1 cellular context compared by ENCODE assay signal in the genomic region with DNA sequence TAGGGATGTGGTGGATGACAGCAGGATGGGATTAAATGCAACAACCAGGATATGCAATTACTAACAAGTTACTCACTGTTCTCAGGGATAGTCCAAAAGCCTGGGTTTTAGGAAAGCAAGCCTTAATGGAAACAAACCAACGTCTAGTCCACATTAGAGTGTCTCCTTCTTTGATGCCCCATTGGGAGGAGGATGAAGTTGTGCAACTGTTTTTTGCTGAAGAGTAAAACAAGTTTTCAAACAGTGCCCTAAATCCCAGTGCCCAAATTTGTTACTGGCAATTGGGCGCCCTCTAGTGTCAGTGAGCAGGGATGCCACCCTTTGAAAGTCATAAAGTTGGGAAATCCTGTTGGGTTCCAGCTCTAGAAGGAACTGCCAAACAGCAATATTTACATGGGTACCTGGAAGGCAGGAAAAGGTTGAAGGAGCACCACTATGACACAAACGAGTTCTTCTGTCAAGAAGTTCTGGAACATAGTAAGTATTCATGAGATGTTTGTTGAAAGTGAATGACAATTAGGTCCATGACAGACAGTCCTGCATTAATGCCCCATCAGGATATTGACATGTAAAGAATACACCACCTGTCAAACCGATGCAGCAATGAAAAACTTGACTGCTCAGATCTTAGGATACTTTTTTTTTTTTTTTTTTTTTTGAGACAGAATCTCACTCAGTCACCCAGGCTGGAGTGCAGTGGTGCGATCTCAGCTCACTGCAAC.
A peak's percentile ranks its signal among the peaks of the same experiment; 100 is the strongest.
TF ChIP-seq lines count a peak whose summit lies in the region.

No MANE protein-coding gene starts in this region.

TF ChIP-seq in IMR-90, 13 proteins besides CTCF, POLR2A, EP300 and RAD21:
- TF ChIP-seq MAFK (IDR thresholded peaks at IDR 0.05; ENCODE audit: low read depth, low read length) = peak; percentile 12; the same call in 1 of the 2 replicates
- TF ChIP-seq MAZ (IDR thresholded peaks at IDR 0.05; ENCODE audit: borderline replicate concordance, low read depth, low read length) = peak; percentile 44; the same call in 1 of the 2 replicates
- TF ChIP-seq SMC3 (IDR thresholded peaks at IDR 0.05; ENCODE audit: low read depth, low read length) = peak; percentile 94
- no peak for TF ChIP-seq MXI1 (IDR thresholded peaks at IDR 0.05; ENCODE audit: borderline replicate concordance, low read depth, low read length)
- TF ChIP-seq NFE2L2 (IDR thresholded peaks at IDR 0.05; ENCODE audit: low read depth, low read length) = no peak
- TF ChIP-seq, protein P1, sequence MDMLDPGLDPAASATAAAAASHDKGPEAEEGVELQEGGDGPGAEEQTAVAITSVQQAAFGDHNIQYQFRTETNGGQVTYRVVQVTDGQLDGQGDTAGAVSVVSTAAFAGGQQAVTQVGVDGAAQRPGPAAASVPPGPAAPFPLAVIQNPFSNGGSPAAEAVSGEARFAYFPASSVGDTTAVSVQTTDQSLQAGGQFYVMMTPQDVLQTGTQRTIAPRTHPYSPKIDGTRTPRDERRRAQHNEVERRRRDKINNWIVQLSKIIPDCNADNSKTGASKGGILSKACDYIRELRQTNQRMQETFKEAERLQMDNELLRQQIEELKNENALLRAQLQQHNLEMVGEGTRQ (IDR thresholded peaks at IDR 0.05; ENCODE audit: low read depth, low read length) = no peak
- TF ChIP-seq CHD1 (IDR thresholded peaks at IDR 0.05; ENCODE audit: low read depth, low read length) = no peak
- TF ChIP-seq RCOR1 (IDR thresholded peaks at IDR 0.05; ENCODE audit: insufficient replicate concordance, low read length) = no peak
- peak; percentile 95 for TF ChIP-seq CEBPB (IDR thresholded peaks at IDR 0.05; ENCODE audit: low read depth, low read length)
- TF ChIP-seq, protein P2, sequence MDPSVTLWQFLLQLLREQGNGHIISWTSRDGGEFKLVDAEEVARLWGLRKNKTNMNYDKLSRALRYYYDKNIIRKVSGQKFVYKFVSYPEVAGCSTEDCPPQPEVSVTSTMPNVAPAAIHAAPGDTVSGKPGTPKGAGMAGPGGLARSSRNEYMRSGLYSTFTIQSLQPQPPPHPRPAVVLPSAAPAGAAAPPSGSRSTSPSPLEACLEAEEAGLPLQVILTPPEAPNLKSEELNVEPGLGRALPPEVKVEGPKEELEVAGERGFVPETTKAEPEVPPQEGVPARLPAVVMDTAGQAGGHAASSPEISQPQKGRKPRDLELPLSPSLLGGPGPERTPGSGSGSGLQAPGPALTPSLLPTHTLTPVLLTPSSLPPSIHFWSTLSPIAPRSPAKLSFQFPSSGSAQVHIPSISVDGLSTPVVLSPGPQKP (IDR thresholded peaks at IDR 0.05; ENCODE audit: borderline replicate concordance, low read depth, low read length) = no peak
- no peak for TF ChIP-seq FOS (IDR thresholded peaks at IDR 0.05; ENCODE audit: low read depth, low read length)
- TF ChIP-seq BHLHE40 (IDR thresholded peaks at IDR 0.05; ENCODE audit: low read depth, low read length) = no peak
- TF ChIP-seq RFX5 (IDR thresholded peaks at IDR 0.05; ENCODE audit: low read depth, low read length) = no peak
TF ChIP-seq in IMR-90: peak in this region for 4.
